Comparison of ENCODE assay signal across 8 cellular contexts in genomic region chr20:50116368-50116999, GRCh38. TPM values are rescaled to one million over a fixed set of nuclear protein-coding genes. Genes with fewer than 3 reads are reported as not detected.
DNase-seq lines count a peak whose midpoint lies in the region; ATAC-seq and TF ChIP-seq lines count a peak whose summit lies in the region.

No MANE protein-coding gene starts in this region.

- no peak for DNase-seq in activated CD4-positive, alpha-beta T cell treated with anti-CD3 and anti-CD28 coated beads, Interleukin-2, amount 10 ng/mL, durations not matched to agents 7 days and 5 days
- no peak for DNase-seq in activated CD4-positive, alpha-beta T cell treated with anti-CD3 and anti-CD28 coated beads for 48 hours
- DNase-seq in adipocyte (ENCODE audit: low read depth) (no peak), thoracic aorta (ENCODE audit: low spot score) (no peak), GM19238 (ENCODE audit: insufficient read length, low spot score) (no peak)
- DNase-seq in activated effector memory CD4-positive, alpha-beta T cell treated with anti-CD3 and anti-CD28 coated beads, Interleukin-2, amount 50 U/mL, for 16 hours: no peak

- no peaks in the 10 kb centered on the region for H3K27me3 Mint-ChIP-seq in activated CD4-positive, alpha-beta T cell treated with anti-CD3 and anti-CD28 coated beads, Interleukin-2, amount 10 ng/mL, durations not matched to agents 7 days and 5 days

- H3K27me3 ChIP-seq in adipocyte (replicated peaks; ENCODE audit: control insufficient read depth, insufficient read depth, low read length): no peaks in the 10 kb centered on the region
- no peaks in the 10 kb centered on the region for H3K27me3 ChIP-seq in layer of hippocampus (ENCODE audit: control insufficient read depth, insufficient read depth, low read length)
- H3K27me3 ChIP-seq in thoracic aorta (replicated peaks; ENCODE audit: insufficient read depth): no peaks in the 10 kb centered on the region

- no peaks in the 10 kb centered on the region for H3K9me3 Mint-ChIP-seq in activated CD4-positive, alpha-beta T cell treated with anti-CD3 and anti-CD28 coated beads, Interleukin-2, amount 10 ng/mL, durations not matched to agents 7 days and 5 days

- no peak for ATAC-seq in thoracic aorta (ENCODE audit: insufficient number of reproducible peaks, low FRiP score, low read depth)
- no peak for ATAC-seq in HG02623 (IDR thresholded peaks at IDR 0.05; ENCODE audit: unreplicated experiment)

- H3K36me3 ChIP-seq in adipocyte (ENCODE audit: control insufficient read depth, insufficient read depth, low read length, severe bottlenecking): no peaks in the 10 kb centered on the region
- H3K36me3 ChIP-seq in thoracic aorta: no peaks in the 10 kb centered on the region

- H3K9ac ChIP-seq in adipocyte (ENCODE audit: low read length): peak overlapping the region; percentile 87

- H3K4me1 ChIP-seq in adipocyte (ENCODE audit: control insufficient read depth, insufficient read depth, low read length) (peaks cover 38% of the 10 kb centered on the region), thoracic aorta (ENCODE audit: control insufficient read depth in 1 of 2, low read depth in 2 of 2) (peaks cover 12 to 36% of the 10 kb centered on the region in 2 donors)

- peak overlapping the region; percentile 92 for H3K27ac Mint-ChIP-seq in activated CD4-positive, alpha-beta T cell treated with anti-CD3 and anti-CD28 coated beads, Interleukin-2, amount 10 ng/mL, durations not matched to agents 7 days and 5 days

- peaks cover 11% of the 10 kb centered on the region for H3K36me3 Mint-ChIP-seq in activated CD4-positive, alpha-beta T cell treated with anti-CD3 and anti-CD28 coated beads, Interleukin-2, amount 10 ng/mL, durations not matched to agents 7 days and 5 days (ENCODE audit: low read depth)

- H3K4me1 Mint-ChIP-seq in activated CD4-positive, alpha-beta T cell treated with anti-CD3 and anti-CD28 coated beads, Interleukin-2, amount 10 ng/mL, durations not matched to agents 7 days and 5 days: peaks cover 48% of the 10 kb centered on the region

- POLR2A ChIA-PET in activated CD4-positive, alpha-beta T cell treated with anti-CD3 and anti-CD28 coated beads, Interleukin-2, amount 10 ng/mL, durations not matched to agents 7 days and 5 days (lab: Charles Lee): interaction anchor here (0.6 to 1.0 kb wide), 2 partner anchors 51 to 56 kb away, joined by 3 read pairs; no protein-coding TSS in a partner anchor

- no peak for TF ChIP-seq CTCF in thoracic aorta (IDR thresholded peaks at IDR 0.05)

- CTCF ChIA-PET in activated CD4-positive, alpha-beta T cell treated with anti-CD3 and anti-CD28 coated beads, Interleukin-2, amount 10 ng/mL, durations not matched to agents 7 days and 5 days (lab: Charles Lee): interaction anchor here (1.0 to 2.6 kb wide), 9 partner anchors 19 to 75 kb away, joined by 3 to 13 read pairs (median 6); partner anchors contain the start of genes CEBPB and PEDS1

- H3K9me3 ChIP-seq in adipocyte (ENCODE audit: control insufficient read depth, low read length): no peaks in the 10 kb centered on the region
- no peaks in the 10 kb centered on the region for H3K9me3 ChIP-seq in thoracic aorta

- peak overlapping the region; percentile 81 for H3K4me3 Mint-ChIP-seq in activated CD4-positive, alpha-beta T cell treated with anti-CD3 and anti-CD28 coated beads, Interleukin-2, amount 10 ng/mL, durations not matched to agents 7 days and 5 days

- H3K4me3 ChIP-seq in adipocyte (ENCODE audit: low read length) (peak overlapping the region; percentile 84), thoracic aorta (peak overlapping the region; percentile 74)

- H3K27ac ChIP-seq in layer of hippocampus (ENCODE audit: low read depth, low read length) (peak overlapping the region; percentile 64), thoracic aorta (peak overlapping the region; percentile 52 to 84)

RNA-seq across cellular contexts. Expression of gene UBE2V1, which starts 3.5 kb away (rescaled TPM):
- 100 to 1,000 TPM; 111 to 144 TPM for total RNA-seq in activated CD4-positive, alpha-beta T cell treated with anti-CD3 and anti-CD28 coated beads, Interleukin-2, amount 10 ng/mL, durations not matched to agents 7 days and 5 days
- total RNA-seq in thoracic aorta: 10 to 100 TPM; 91.7 to 98.4 TPM

RNA-seq across cellular contexts. Expression of gene PEDS1, which starts 37.0 kb away (rescaled TPM):
- total RNA-seq in activated CD4-positive, alpha-beta T cell treated with anti-CD3 and anti-CD28 coated beads, Interleukin-2, amount 10 ng/mL, durations not matched to agents 7 days and 5 days: 10 to 100 TPM; 27.9 to 31.3 TPM
- 10 to 100 TPM; 21.2 to 34.3 TPM for total RNA-seq in thoracic aorta
